In the genomic region with DNA sequence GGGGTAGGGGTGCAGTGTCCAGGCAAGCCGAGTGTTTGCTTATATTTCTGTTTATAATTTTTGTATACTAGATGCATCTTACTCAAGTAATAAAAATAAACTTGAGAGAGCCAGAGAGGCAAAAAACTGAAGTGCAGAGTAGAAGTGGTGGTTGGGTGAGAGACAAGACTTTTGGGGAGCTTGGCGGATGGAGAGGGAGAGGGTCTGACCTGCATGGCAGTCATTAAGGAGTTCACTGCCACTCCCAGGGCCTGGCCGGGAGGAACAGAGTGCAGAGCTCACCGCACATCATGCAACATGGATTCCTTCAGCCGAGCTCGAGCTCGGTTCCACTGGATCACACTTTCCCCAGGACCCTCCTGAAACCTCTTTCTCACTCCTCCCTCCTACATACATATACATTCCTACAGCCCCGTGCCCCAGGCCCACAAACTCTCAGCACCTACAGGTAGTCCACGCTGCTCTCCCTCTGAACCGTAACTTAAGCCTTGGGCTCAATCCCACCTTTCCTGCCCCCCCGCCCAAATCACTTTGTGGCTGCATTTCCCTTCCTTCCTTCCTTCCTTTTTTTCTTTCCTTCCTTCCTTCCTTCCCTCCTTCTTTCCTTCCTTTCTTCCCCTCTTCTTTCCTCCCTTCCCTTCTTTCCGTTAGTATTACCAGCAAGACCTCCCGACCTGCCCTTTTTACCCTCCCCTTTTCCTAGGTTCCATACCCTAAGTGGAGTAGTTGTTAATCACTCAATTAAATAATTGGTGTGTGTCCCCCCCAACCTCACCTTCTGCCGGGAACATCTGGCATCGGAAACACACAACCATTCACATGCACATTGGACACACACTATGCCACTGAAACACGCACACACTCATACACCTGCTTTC, we compare ENCODE assay signal across 1 cellular context.
TF ChIP-seq lines count a peak whose summit lies in the region.

No MANE protein-coding gene starts in this region.

TF ChIP-seq in endothelial cell of umbilical vein, 7 proteins besides CTCF, POLR2A, EP300 and RAD21:
- TF ChIP-seq, protein P1, sequence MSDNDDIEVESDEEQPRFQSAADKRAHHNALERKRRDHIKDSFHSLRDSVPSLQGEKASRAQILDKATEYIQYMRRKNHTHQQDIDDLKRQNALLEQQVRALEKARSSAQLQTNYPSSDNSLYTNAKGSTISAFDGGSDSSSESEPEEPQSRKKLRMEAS (IDR thresholded peaks at IDR 0.05; ENCODE audit: insufficient read depth, insufficient read length): no peak
- TF ChIP-seq FOS (IDR thresholded peaks at IDR 0.05; ENCODE audit: borderline replicate concordance, insufficient read depth, low read length) (no peak), POLR2AphosphoS5 (IDR thresholded peaks at IDR 0.05; ENCODE audit: insufficient read depth, low read depth, low read length) (no peak), GATA2 (IDR thresholded peaks at IDR 0.05; ENCODE audit: insufficient read depth, insufficient read length, low read depth, low read length) (no peak), MYC (IDR thresholded peaks at IDR 0.05; ENCODE audit: low read depth, low read length) (no peak), JUN (IDR thresholded peaks at IDR 0.05; ENCODE audit: borderline replicate concordance, insufficient read depth, insufficient read length, low read depth) (no peak), EZH2 (IDR thresholded peaks at IDR 0.05; ENCODE audit: borderline replicate concordance, low read depth, low read length, severe bottlenecking) (peak; percentile 50)
